ENCODE assay signal across 24 cellular contexts in genomic region chr18:48709371-48709770, GRCh38.
"Had no signal": no experiment of that assay in that cellular context is flagged by ENCODE, and none has a peak within 500 bp of the region (broad histone marks: within the 10 kb centered on the region; RNA-seq: fewer than 3 reads in every experiment).

No MANE protein-coding gene starts in this region.

- H3K27ac Mint-ChIP-seq: activated B cell treated with CpG ODN at 0.5 μM for 24 hours; activated naive CD4-positive, alpha-beta T cell treated with anti-CD3 and anti-CD28 coated beads, Interleukin-2, amount 50 U/mL, for 72 hours; dendritic cell treated with granulocyte-macrophage colony-stimulating factor and Interleukin-4, amounts not matched to agents 40 ng/mL and 50 ng/mL, for 4 days; naive thymus-derived CD8-positive, alpha-beta T cell; T-helper 1 cell treated with Interleukin-12 subunit alpha and Interleukin-12 subunit beta and Interleukin-4 antibody, amounts not matched to agents 30 μg/mL and 1 μg/mL, for 36 hours had no signal

- H3K9me3 ChIP-seq: esophagus squamous epithelium, mucosa of descending colon, prostate gland, sigmoid colon, testis, uterus had no signal

- H3K36me3 Mint-ChIP-seq: activated naive CD4-positive, alpha-beta T cell treated with anti-CD3 and anti-CD28 coated beads, Interleukin-2, amount 50 U/mL, for 72 hours; naive thymus-derived CD8-positive, alpha-beta T cell had no signal

- ATAC-seq: activated naive CD4-positive, alpha-beta T cell treated with anti-CD3 and anti-CD28 coated beads, Interleukin-2, amount 50 U/mL, for 72 hours; mucosa of descending colon; naive thymus-derived CD8-positive, alpha-beta T cell; stimulated activated naive CD8-positive, alpha-beta T cell treated with anti-CD3 and anti-CD28 coated beads, Interleukin-15, Interleukin-2, amounts not matched to agents 100 U/mL and 50 U/mL, for 24 hours had no signal

- H3K4me3 ChIP-seq: esophagus squamous epithelium, mucosa of descending colon, prostate gland, sigmoid colon, testis, uterus had no signal

- H3K4me1 ChIP-seq: prostate gland, uterus had no signal

- H3K36me3 ChIP-seq: brain microvascular endothelial cell, prostate gland, uterus had no signal

- H3K9me3 Mint-ChIP-seq: activated B cell treated with CpG ODN at 0.5 μM for 24 hours; activated naive CD4-positive, alpha-beta T cell treated with anti-CD3 and anti-CD28 coated beads, Interleukin-2, amount 50 U/mL, for 72 hours; T-helper 1 cell treated with Interleukin-12 subunit alpha and Interleukin-12 subunit beta and Interleukin-4 antibody, amounts not matched to agents 30 μg/mL and 1 μg/mL, for 36 hours had no signal

- H3K27ac ChIP-seq: brain microvascular endothelial cell, prostate gland, sigmoid colon, testis, uterus had no signal

- H3K27me3 ChIP-seq: brain microvascular endothelial cell, esophagus squamous epithelium, sigmoid colon, testis, uterus had no signal

- H3K4me3 Mint-ChIP-seq: activated B cell treated with CpG ODN at 0.5 μM for 24 hours; dendritic cell treated with granulocyte-macrophage colony-stimulating factor and Interleukin-4, amounts not matched to agents 40 ng/mL and 50 ng/mL, for 4 days; naive thymus-derived CD8-positive, alpha-beta T cell; T-helper 1 cell treated with Interleukin-12 subunit alpha and Interleukin-12 subunit beta and Interleukin-4 antibody, amounts not matched to agents 30 μg/mL and 1 μg/mL, for 36 hours had no signal

- H3K27me3 Mint-ChIP-seq: activated B cell treated with CpG ODN at 0.5 μM for 24 hours; dendritic cell treated with granulocyte-macrophage colony-stimulating factor and Interleukin-4, amounts not matched to agents 40 ng/mL and 50 ng/mL, for 4 days had no signal

- DNase-seq: activated B cell treated with CpG ODN at 0.5 μM for 24 hours; activated CD4-positive, alpha-beta T cell treated with anti-CD3 and anti-CD28 coated beads, Interleukin-2, amount 50 U/mL, for 1 hour; activated effector memory CD4-positive, alpha-beta T cell treated with Interleukin-2 at 50 U/mL for 16 hours; activated T-cell treated with anti-CD3 and anti-CD28 coated beads, Interleukin-2, amount 50 U/mL, for 1 hour; amygdala; brain microvascular endothelial cell; cerebellar nuclear complex; esophagus squamous epithelium; foreskin fibroblast; kidney; mucosa of descending colon; naive thymus-derived CD8-positive, alpha-beta T cell; nucleus accumbens; sigmoid colon; stimulated activated CD4-positive, alpha-beta T cell treated with anti-CD3 and anti-CD28 coated beads, Interleukin-12 subunit alpha, Interleukin-12 subunit beta, amount 100 ng/mL, for 4 hours; stimulated activated CD4-positive, alpha-beta T cell treated with anti-CD3 and anti-CD28 coated beads, Interleukin-4, amount 100 ng/mL, for 1 hour; stimulated activated CD8-positive, alpha-beta memory T cell treated with anti-CD3 and anti-CD28 coated beads, Interleukin-4, amount 100 ng/mL, for 48 hours; stimulated activated naive CD8-positive, alpha-beta T cell treated with anti-CD3 and anti-CD28 coated beads, Interleukin-15, Interleukin-2, amounts not matched to agents 100 U/mL and 50 U/mL, for 24 hours; testis; uterus had no signal
